Comparison of ENCODE assay signal across 15 cellular contexts in the genomic region with DNA sequence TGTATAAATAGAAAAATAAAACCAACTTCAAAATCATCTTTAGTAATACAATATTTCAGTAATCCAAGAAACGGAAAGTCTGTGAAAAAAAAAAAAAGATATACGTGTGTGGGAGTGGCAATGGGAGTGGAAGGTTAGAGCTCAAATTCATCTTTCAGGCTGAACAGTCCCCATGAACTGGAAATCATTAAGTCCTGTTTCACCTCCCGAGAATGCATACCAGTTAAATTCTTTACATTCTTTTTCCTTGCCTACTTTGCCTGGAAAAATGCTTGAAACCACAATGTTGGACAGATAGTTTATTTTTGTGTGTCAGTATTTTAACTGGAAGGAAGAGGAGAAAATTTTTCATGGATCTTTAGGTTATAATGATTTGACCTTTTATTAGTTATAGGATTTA.
DNase-seq lines count a peak whose midpoint lies in the region; ATAC-seq and TF ChIP-seq lines count a peak whose summit lies in the region.
"Had no signal": no experiment of that assay in that cellular context is flagged by ENCODE, and none has a peak within 500 bp of the region (broad histone marks: within the 10 kb centered on the region; RNA-seq: fewer than 3 reads in every experiment).

No MANE protein-coding gene starts in this region.

- ATAC-seq in foreskin keratinocyte (peak; percentile 35), HG02885 (IDR thresholded peaks at IDR 0.05; ENCODE audit: poor library complexity, unreplicated experiment) (no peak), GM21360 (IDR thresholded peaks at IDR 0.05; ENCODE audit: unreplicated experiment) (no peak)
- ATAC-seq: mucosa of descending colon had no signal

- H3K27ac ChIP-seq in foreskin keratinocyte, result no peak overlapping the region
- H3K27ac ChIP-seq: skin epidermis, vagina had no signal

- DNase-seq in H4 (ENCODE audit: low spot score), result peak; percentile 66
- DNase-seq in T1000 (lab: John Stamatoyannopoulos, UW), result peak; percentile 20
- DNase-seq in foreskin keratinocyte, result peak; percentile 68 to 83
- no peak for DNase-seq in nucleus accumbens (lab: John Stamatoyannopoulos, UW)
- DNase-seq in G401 (ENCODE audit: low spot score), result no peak
- DNase-seq: activated CD4-positive, alpha-beta memory T cell treated with anti-CD3 and anti-CD28 coated beads, Interleukin-2, amount 10 ng/mL, durations not matched to agents 7 days and 5 days; effector memory CD4-positive, alpha-beta T cell; mucosa of descending colon; NCI-H1105 treated with DMSO at 0.1 percent for 48 hours; NCI-H69; T-helper 1 cell had no signal

- in situ Hi-C loops in G401 (cut with HindIII; ENCODE audit: low sequenced_read_pairs), result no loop called here

- no peak for TF ChIP-seq CTCF in foreskin keratinocyte (conservative IDR thresholded peaks at IDR 0.05)

- peaks cover 29% of the 10 kb centered on the region for H3K4me1 ChIP-seq in foreskin keratinocyte
- H3K4me1 ChIP-seq: vagina had no signal

- H3K27me3 ChIP-seq in foreskin keratinocyte, result no peaks in the 10 kb centered on the region
- H3K27me3 ChIP-seq: vagina had no signal

Comparison
In these comparisons a context has a peak if more than half of its experiments do, and no peak if none do; other contexts are left out.
1. DNase-seq: peak in H4 (single experiment), T1000 (single experiment) and foreskin keratinocyte (2 of 2); none in nucleus accumbens (0 of 56) and G401 (single experiment).